In the genomic region with DNA sequence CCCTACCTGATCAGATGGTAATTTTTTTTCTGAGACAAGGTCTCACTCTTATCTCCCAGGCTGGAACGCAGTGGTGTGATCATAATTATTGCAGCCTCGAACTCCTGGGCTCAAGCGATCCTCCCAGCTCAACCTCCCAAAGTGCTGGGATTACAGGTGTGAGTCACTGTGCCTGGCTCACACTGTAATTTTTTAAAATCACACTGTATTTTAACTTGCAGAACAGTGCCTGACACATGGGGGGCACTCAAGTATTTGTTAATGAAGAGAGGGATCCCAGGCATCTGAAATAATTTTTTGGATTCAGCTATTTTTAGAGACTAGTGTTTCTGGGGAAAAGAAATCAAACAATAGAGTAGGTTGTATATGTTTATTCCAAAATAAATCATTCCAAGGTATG, we compare ENCODE assay signal across 2 cellular contexts.
TF ChIP-seq lines count a peak whose summit lies in the region.

No MANE protein-coding gene starts in this region.

TF ChIP-seq in SK-N-SH, 30 proteins besides CTCF, POLR2A, EP300 and RAD21 (continued from another document):
- TF ChIP-seq, protein P1, sequence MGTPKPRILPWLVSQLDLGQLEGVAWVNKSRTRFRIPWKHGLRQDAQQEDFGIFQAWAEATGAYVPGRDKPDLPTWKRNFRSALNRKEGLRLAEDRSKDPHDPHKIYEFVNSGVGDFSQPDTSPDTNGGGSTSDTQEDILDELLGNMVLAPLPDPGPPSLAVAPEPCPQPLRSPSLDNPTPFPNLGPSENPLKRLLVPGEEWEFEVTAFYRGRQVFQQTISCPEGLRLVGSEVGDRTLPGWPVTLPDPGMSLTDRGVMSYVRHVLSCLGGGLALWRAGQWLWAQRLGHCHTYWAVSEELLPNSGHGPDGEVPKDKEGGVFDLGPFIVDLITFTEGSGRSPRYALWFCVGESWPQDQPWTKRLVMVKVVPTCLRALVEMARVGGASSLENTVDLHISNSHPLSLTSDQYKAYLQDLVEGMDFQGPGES (IDR thresholded peaks at IDR 0.05; ENCODE audit: low read depth, low read length): no peak
- TF ChIP-seq FOXJ3 (CRISPR knock-in tag; IDR thresholded peaks at IDR 0.05): no peak

TF ChIP-seq in SK-N-SH treated with all-trans-retinoic acid at 6 μM for 48 hours, 23 proteins besides CTCF, POLR2A, EP300 and RAD21 (continued from another document):
- TF ChIP-seq TCF4 (CRISPR knock-in tag; IDR thresholded peaks at IDR 0.05; ENCODE audit: borderline replicate concordance) (no peak), CREB5 (CRISPR knock-in tag; IDR thresholded peaks at IDR 0.05; ENCODE audit: low read depth) (no peak)
TF ChIP-seq in SK-N-SH treated with all-trans-retinoic acid at 6 μM for 48 hours: peak in this region for 0.
